ENCODE assay signal across 21 cellular contexts in genomic region chr2:54675281-54675680, GRCh38.
"Had no signal": no experiment of that assay in that cellular context is flagged by ENCODE, and none has a peak within 500 bp of the region (broad histone marks: within the 10 kb centered on the region; RNA-seq: fewer than 3 reads in every experiment).

No MANE protein-coding gene starts in this region.

- H3K9me3 ChIP-seq: esophagus squamous epithelium, prostate gland, spleen, suprapubic skin had no signal

- H3K36me3 Mint-ChIP-seq: natural killer cell had no signal

- H3K36me3 ChIP-seq: prostate gland, suprapubic skin had no signal

- H3K4me3 Mint-ChIP-seq: immature natural killer cell; memory B cell; natural killer cell; stimulated activated naive CD8-positive, alpha-beta T cell treated with anti-CD3 and anti-CD28 coated beads, Interleukin-15, amount 100 ng/mL, for 72 hours had no signal

- H3K9me3 Mint-ChIP-seq: immature natural killer cell; memory B cell; natural killer cell; stimulated activated naive CD8-positive, alpha-beta T cell treated with anti-CD3 and anti-CD28 coated beads, Interleukin-15, amount 100 ng/mL, for 72 hours had no signal

- H3K27me3 ChIP-seq: esophagus squamous epithelium, spleen, suprapubic skin had no signal

- H3K4me3 ChIP-seq: coronary artery, esophagus squamous epithelium, lung, prostate gland, skin epidermis, spleen, suprapubic skin had no signal

- DNase-seq: effector memory CD4-positive, alpha-beta T cell; esophagus squamous epithelium; hypothalamus; immature natural killer cell; natural killer cell; occipital lobe; spleen; stimulated activated CD4-positive, alpha-beta T cell treated with anti-CD3 and anti-CD28 coated beads, Interleukin-4, amount 100 ng/mL, for 4 hours; stimulated activated naive CD4-positive, alpha-beta T cell; stimulated activated naive CD8-positive, alpha-beta T cell treated with anti-CD3 and anti-CD28 coated beads, Interleukin-15, amount 100 ng/mL, for 72 hours; trophoblast cell had no signal

- H3K27ac Mint-ChIP-seq: immature natural killer cell, memory B cell, natural killer cell had no signal

- H2AFZ ChIP-seq: parathyroid adenoma had no signal

- H3K79me2 ChIP-seq: parathyroid adenoma had no signal

- ATAC-seq: natural killer cell; stimulated activated naive CD8-positive, alpha-beta T cell treated with anti-CD3 and anti-CD28 coated beads, Interleukin-15, amount 100 ng/mL, for 72 hours had no signal

- H3K27ac ChIP-seq: coronary artery, parathyroid adenoma had no signal

- H3K9ac ChIP-seq: parathyroid adenoma had no signal

- FAIRE-seq: endothelial cell of umbilical vein, frontal cortex, keratinocyte had no signal
